13 cellular contexts compared by ENCODE assay signal in the genomic region with DNA sequence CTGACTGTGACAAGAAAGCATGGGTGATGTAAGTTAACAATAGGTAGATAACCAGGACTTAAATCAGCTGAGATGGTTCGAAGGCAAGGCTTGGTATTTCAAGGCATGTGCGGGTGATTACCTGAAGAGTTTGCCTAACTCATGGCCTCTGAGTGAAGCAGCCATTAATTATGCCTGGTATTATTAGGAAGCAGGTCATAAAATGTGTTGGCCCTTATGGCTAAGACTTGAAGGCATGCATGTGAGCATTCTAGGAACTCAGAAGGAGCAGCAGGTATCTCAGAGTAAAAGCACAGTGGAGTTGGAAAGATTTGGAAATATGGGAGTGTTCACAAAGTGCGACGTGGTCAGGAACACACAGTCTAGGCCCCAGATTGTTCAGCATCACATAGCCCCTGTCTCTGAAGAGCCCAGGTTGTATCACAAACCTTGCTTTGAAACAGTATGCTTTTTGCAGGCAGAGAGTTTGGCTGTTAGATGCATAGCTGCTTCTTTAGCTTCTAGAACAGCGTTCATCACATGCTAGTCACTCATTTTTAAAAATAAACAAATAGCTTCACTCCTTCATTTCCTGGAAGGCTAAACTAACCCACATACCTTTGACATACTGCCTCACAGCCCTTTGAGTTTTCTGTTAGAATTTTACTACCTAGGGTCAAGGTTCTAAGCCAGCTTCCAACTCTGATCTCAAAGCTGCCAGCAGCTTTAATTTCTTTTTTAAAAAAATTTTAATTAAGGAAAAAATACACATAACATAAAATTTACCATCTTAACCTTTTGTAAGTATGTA. TPM values are rescaled to one million over a fixed set of nuclear protein-coding genes. Genes with fewer than 3 reads are reported as not detected.
A peak's percentile ranks its signal among the peaks of the same experiment; 100 is the strongest.
DNase-seq lines count a peak whose midpoint lies in the region; ATAC-seq and TF ChIP-seq lines count a peak whose summit lies in the region.
"Had no signal": no experiment of that assay in that cellular context is flagged by ENCODE, and none has a peak within 500 bp of the region (broad histone marks: within the 10 kb centered on the region; RNA-seq: fewer than 3 reads in every experiment).

No MANE protein-coding gene starts in this region.

- peaks cover 20% of the 10 kb centered on the region for H3K36me3 ChIP-seq in suprapubic skin

- no peak overlapping the region for H3K27ac Mint-ChIP-seq in activated naive CD4-positive, alpha-beta T cell treated with anti-CD3 and anti-CD28 coated beads, Interleukin-2, amount 50 U/mL, for 24 hours
- no peak overlapping the region for H3K27ac Mint-ChIP-seq in activated CD8-positive, alpha-beta T cell treated with anti-CD3 and anti-CD28 coated beads for 36 hours

- peak overlapping the region; percentile 0 for H3K4me3 ChIP-seq in fibroblast of villous mesenchyme (ENCODE audit: low read depth, low read length)
- H3K4me3 ChIP-seq in suprapubic skin, result peak overlapping the region; percentile 91
- no peak overlapping the region for H3K4me3 ChIP-seq in lower leg skin (ENCODE audit: low read depth, poor library complexity, severe bottlenecking)

- H3K4me1 ChIP-seq in suprapubic skin, result peaks cover 16% of the 10 kb centered on the region

- intact Hi-C loops in activated CD8-positive, alpha-beta T cell treated with anti-CD3 and anti-CD28 coated beads for 36 hours (cut with micrococcal nuclease), result no loop called here
- intact Hi-C loops in lower leg skin (cut with DNase I; ENCODE audit: low total_unique reads), result no loop called here

- TF ChIP-seq POLR2A in suprapubic skin (IDR thresholded peaks at IDR 0.05) (no peak), lower leg skin (IDR thresholded peaks at IDR 0.05) (no peak)

- POLR2A ChIA-PET in activated CD8-positive, alpha-beta T cell treated with anti-CD3 and anti-CD28 coated beads for 36 hours (lab: Charles Lee), result no interaction called here

- peaks cover 4% of the 10 kb centered on the region for H3K36me3 Mint-ChIP-seq in activated naive CD4-positive, alpha-beta T cell treated with anti-CD3 and anti-CD28 coated beads, Interleukin-2, amount 50 U/mL, for 24 hours
- H3K36me3 Mint-ChIP-seq in activated CD8-positive, alpha-beta T cell treated with anti-CD3 and anti-CD28 coated beads for 36 hours (ENCODE audit: low read depth), result peaks cover 9% of the 10 kb centered on the region

- H3K27me3 ChIP-seq in suprapubic skin, result no peaks in the 10 kb centered on the region
- H3K27me3 ChIP-seq: upper lobe of right lung had no signal

- ATAC-seq in activated CD8-positive, alpha-beta T cell treated with anti-CD3 and anti-CD28 coated beads for 36 hours, result no peak
- ATAC-seq in HG03280 (IDR thresholded peaks at IDR 0.05; ENCODE audit: unreplicated experiment), result no peak
- ATAC-seq: activated CD4-positive, CD25-positive, alpha-beta regulatory T cell treated with anti-CD3 and anti-CD28 coated beads, Interleukin-2, amount 50 U/mL, for 24 hours had no signal

- H3K4me1 Mint-ChIP-seq in activated naive CD4-positive, alpha-beta T cell treated with anti-CD3 and anti-CD28 coated beads, Interleukin-2, amount 50 U/mL, for 24 hours, result peaks cover 28% of the 10 kb centered on the region
- peaks cover 26% of the 10 kb centered on the region for H3K4me1 Mint-ChIP-seq in activated CD8-positive, alpha-beta T cell treated with anti-CD3 and anti-CD28 coated beads for 36 hours (ENCODE audit: low read depth)

- no peaks in the 10 kb centered on the region for H3K9me3 ChIP-seq in suprapubic skin
- H3K9me3 ChIP-seq: upper lobe of right lung had no signal

- TF ChIP-seq EP300 in suprapubic skin (IDR thresholded peaks at IDR 0.05), result no peak

- CTCF ChIA-PET in activated CD8-positive, alpha-beta T cell treated with anti-CD3 and anti-CD28 coated beads for 36 hours (lab: Charles Lee), result interaction anchor here (0.6 to 2.6 kb wide), 3 partner anchors 80 to 1484 kb away, joined by 3 to 7 read pairs (median 3); partner anchors contain the start of genes GFM2 and NSA2

- peak overlapping the region; percentile 45 for H3K4me3 Mint-ChIP-seq in activated naive CD4-positive, alpha-beta T cell treated with anti-CD3 and anti-CD28 coated beads, Interleukin-2, amount 50 U/mL, for 24 hours
- peak overlapping the region; percentile 74 for H3K4me3 Mint-ChIP-seq in activated CD8-positive, alpha-beta T cell treated with anti-CD3 and anti-CD28 coated beads for 36 hours

- H3K9me3 Mint-ChIP-seq in activated naive CD4-positive, alpha-beta T cell treated with anti-CD3 and anti-CD28 coated beads, Interleukin-2, amount 50 U/mL, for 24 hours, result no peaks in the 10 kb centered on the region
- no peaks in the 10 kb centered on the region for H3K9me3 Mint-ChIP-seq in activated CD8-positive, alpha-beta T cell treated with anti-CD3 and anti-CD28 coated beads for 36 hours
- H3K9me3 Mint-ChIP-seq: IgD-negative memory B cell had no signal

- no peak overlapping the region for H3K27ac ChIP-seq in suprapubic skin
- H3K27ac ChIP-seq: upper lobe of right lung had no signal

- WGBS in suprapubic skin, result 80% methylated on average over 5 of the region's 5 CpGs
- WGBS in lower leg skin, 2 donors, result 82 to 84% methylated on average over 5 of the region's 5 CpGs

- TF ChIP-seq CTCF in activated CD8-positive, alpha-beta T cell treated with anti-CD3 and anti-CD28 coated beads for 36 hours (IDR thresholded peaks at IDR 0.05), result no peak
- TF ChIP-seq CTCF in fibroblast of villous mesenchyme (IDR thresholded peaks at IDR 0.05; ENCODE audit: insufficient read depth, low read depth, low read length), result no peak
- TF ChIP-seq CTCF in suprapubic skin (IDR thresholded peaks at IDR 0.05), result no peak
- TF ChIP-seq CTCF in lower leg skin (IDR thresholded peaks at IDR 0.05), result no peak

- no peaks in the 10 kb centered on the region for H3K27me3 Mint-ChIP-seq in activated naive CD4-positive, alpha-beta T cell treated with anti-CD3 and anti-CD28 coated beads, Interleukin-2, amount 50 U/mL, for 24 hours
- no peaks in the 10 kb centered on the region for H3K27me3 Mint-ChIP-seq in activated CD8-positive, alpha-beta T cell treated with anti-CD3 and anti-CD28 coated beads for 36 hours

- no peak for DNase-seq in activated naive CD4-positive, alpha-beta T cell treated with anti-CD3 and anti-CD28 coated beads, Interleukin-2, amount 50 U/mL, for 16 hours
- DNase-seq in activated CD8-positive, alpha-beta T cell treated with anti-CD3 and anti-CD28 coated beads for 36 hours, result no peak
- DNase-seq in fibroblast of villous mesenchyme (ENCODE audit: low read depth) (peak; percentile 41), suprapubic skin (ENCODE audit: low spot score in 2 of 2) (no peak), D341Med (ENCODE audit: low spot score) (no peak), lower leg skin (ENCODE audit: low spot score in 2 of 2) (no peak)
- DNase-seq: amniotic stem cell, RPMI8226, upper lobe of right lung had no signal

RNA-seq across cellular contexts. Expression of gene HEXB, which starts 2.1 kb away (rescaled TPM):
- 10 to 100 TPM; 46.2 to 49.1 TPM for total RNA-seq in activated CD8-positive, alpha-beta T cell treated with anti-CD3 and anti-CD28 coated beads for 36 hours
- total RNA-seq in fibroblast of villous mesenchyme, result 162 and 187 TPM in 2 replicates
- total RNA-seq in suprapubic skin, result 10 to 100 TPM; 46.9 to 85.8 (median 73.8) TPM
- total RNA-seq in lower leg skin, result 100 to 1,000 TPM in 2 of 4 donors, 10 to 100 TPM in 2; 66.2 to 134 (median 93.9) TPM

RNA-seq across cellular contexts. Expression of gene ENC1, which starts 46.6 kb away (rescaled TPM):
- total RNA-seq in activated CD8-positive, alpha-beta T cell treated with anti-CD3 and anti-CD28 coated beads for 36 hours, result under 1 TPM; 0.16 to 0.60 TPM
- total RNA-seq in fibroblast of villous mesenchyme (50.3 and 72.1 TPM in 2 replicates), suprapubic skin (10 to 100 TPM in 2 of 4 donors, 1 to 10 TPM in 2; 6.4 to 19.4 (median 13.0) TPM), lower leg skin (10 to 100 TPM; 10.5 to 14.1 (median 13.1) TPM)

Comparison
In these comparisons a context has a peak if more than half of its experiments do, and no peak if none do; other contexts are left out.
1. RNA of gene ENC1, which starts 46.6 kb away (total RNA-seq): 50.3 to 72.1 TPM in fibroblast of villous mesenchyme, 6.4 to 19.4 TPM in suprapubic skin and 10.5 to 14.1 TPM in lower leg skin; 0.16 to 0.60 TPM in activated CD8-positive, alpha-beta T cell treated with anti-CD3 and anti-CD28 coated beads for 36 hours; every median in the first group is over 4 times any median in the second.